In the genomic region with DNA sequence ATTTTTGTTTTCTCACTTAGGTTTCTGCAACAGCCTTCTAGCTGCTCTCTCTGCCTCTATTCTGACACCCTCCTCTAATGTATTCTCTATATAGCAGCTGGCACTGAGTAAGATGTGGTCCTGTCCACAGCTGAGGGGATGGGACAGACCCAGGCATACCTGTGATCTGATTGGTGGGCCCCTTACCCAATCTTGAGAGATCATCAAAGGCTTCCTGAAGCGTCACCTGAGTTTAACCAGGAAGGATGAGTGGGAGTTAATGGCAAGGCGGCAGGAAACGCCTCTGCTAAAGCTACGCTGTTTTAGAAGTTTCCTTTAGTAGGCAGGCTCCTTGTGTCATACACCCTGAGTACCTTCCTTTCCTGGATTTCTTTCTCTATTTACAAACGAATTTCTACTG, we compare ENCODE assay signal across 10 cellular contexts. TPM values are rescaled to one million over a fixed set of nuclear protein-coding genes. Genes with fewer than 3 reads are reported as not detected.
A peak's percentile ranks its signal among the peaks of the same experiment; 100 is the strongest.
DNase-seq lines count a peak whose midpoint lies in the region; ATAC-seq, FAIRE-seq and TF ChIP-seq lines count a peak whose summit lies in the region.
"Had no signal": no experiment of that assay in that cellular context is flagged by ENCODE, and none has a peak within 500 bp of the region (broad histone marks: within the 10 kb centered on the region; RNA-seq: fewer than 3 reads in every experiment).

No MANE protein-coding gene starts in this region.

- peak overlapping the region; percentile 89 for H3K4me2 ChIP-seq in GM12878 (ENCODE audit: control insufficient read depth, insufficient read depth)

- ATAC-seq in GM21576 (IDR thresholded peaks at IDR 0.05; ENCODE audit: unreplicated experiment) (peak; percentile 51), GM12878 (peak; percentile 51), pancreas (no peak), left lung (no peak)
- peak; percentile 98 to 99 for ATAC-seq in activated CD4-positive, CD25-positive, alpha-beta regulatory T cell treated with anti-CD3 and anti-CD28 coated beads, Interleukin-2, amount 50 U/mL, for 24 hours

- no peak for TF ChIP-seq EP300 in GM12878 (IDR thresholded peaks at IDR 0.05; ENCODE audit: borderline replicate concordance in 1 of 2, control insufficient read depth in 1 of 2, low read depth in 2 of 2, low read length in 2 of 2)

- SMC1A ChIA-PET in GM12878 (lab: Charles Lee; ENCODE audit: uncharacterized antibody, unreplicated experiment), result interaction anchor here (0.7 to 3.1 kb wide), 13 partner anchors 9 to 156 kb away, joined by 3 to 26 read pairs (median 4); no protein-coding TSS in a partner anchor

- WGBS in GM12878 (ENCODE audit: insufficient coverage, insufficient replicate concordance, low lambda C conversion rate, missing lambda C conversion rate), result 37% methylated on average over 5 of the region's 5 CpGs
- 78 to 82% methylated on average over 5 of the region's 5 CpGs for WGBS in pancreas, 2 donors

- H3K27me3 ChIP-seq in GM12878 (replicated peaks in 1 of 2; ENCODE audit: control insufficient read depth in 2 of 2, insufficient read depth in 2 of 2, low read length in 1 of 2), result no peaks in the 10 kb centered on the region
- no peaks in the 10 kb centered on the region for H3K27me3 ChIP-seq in pancreas
- H3K27me3 ChIP-seq in left lung, result no peaks in the 10 kb centered on the region

- RAD21 ChIA-PET in GM12878 (lab: Charles Lee; ENCODE audit: unreplicated experiment), result interaction anchor here (0.6 to 1.3 kb wide), 4 partner anchors 10 to 69 kb away, joined by 3 to 7 read pairs (median 6); no protein-coding TSS in a partner anchor

- TF ChIP-seq CTCF in GM12878 (IDR thresholded peaks at IDR 0.05 in 2 of 3, conservative IDR thresholded peaks at IDR 0.05 in 1 of 3; ENCODE audit: control insufficient read depth in 2 of 3, extremely low read depth in 1 of 3, insufficient read depth in 1 of 3, low read depth in 3 of 3, low read length in 3 of 3), result no peak
- no peak for TF ChIP-seq CTCF in pancreas (IDR thresholded peaks at IDR 0.05)
- TF ChIP-seq CTCF in left lung (IDR thresholded peaks at IDR 0.05), result no peak

- BruUV-seq in GM12878 (replicated peaks; lab: Mats Ljungman, UMichigan), result no TSS peak

- in situ Hi-C loops in GM12878 (cut with MboI), result no loop called here

- intact Hi-C loops in GM12878 (cut with micrococcal nuclease; ENCODE audit: unreplicated experiment) (no loop called here), pancreas (cut with DNase I) (no loop called here), left lung (cut with DNase I) (no loop called here)

- H3K4me3 ChIP-seq in GM12878 (peak overlapping the region; percentile 73), pancreas (no peak overlapping the region), left lung (no peak overlapping the region)
- H3K4me3 ChIP-seq: heart right ventricle had no signal

- peaks cover 20% of the 10 kb centered on the region for H3K4me1 ChIP-seq in GM12878 (ENCODE audit: control insufficient read depth, insufficient read depth, low read length)
- peaks cover 31 to 34% (median 33%) of the 10 kb centered on the region in 3 donors for H3K4me1 ChIP-seq in pancreas
- H3K4me1 ChIP-seq in left lung, result peaks cover 21 to 57% of the 10 kb centered on the region in 2 donors

- H3K79me2 ChIP-seq in GM12878 (ENCODE audit: control insufficient read depth, insufficient read depth, low read length), result peaks cover 44% of the 10 kb centered on the region

- no peak overlapping the region for H3K27ac ChIP-seq in GM12878 (ENCODE audit: control insufficient read depth, insufficient read depth)
- no peak overlapping the region for H3K27ac ChIP-seq in pancreas
- peak overlapping the region in 1 of 2 donors; percentile 69 for H3K27ac ChIP-seq in left lung

- no peaks in the 10 kb centered on the region for H4K20me1 ChIP-seq in GM12878 (ENCODE audit: control insufficient read depth, insufficient read depth)

- CTCF ChIA-PET in GM12878 (lab: Yijun Ruan, JAX), result interaction anchor here (0.6 to 2.5 kb wide), 6 partner anchors 8 to 1910 kb away, joined by 3 to 8 read pairs (median 4); no protein-coding TSS in a partner anchor

- H3K9me3 ChIP-seq in GM12878 (replicated peaks; ENCODE audit: control insufficient read depth, insufficient read depth, low read length), result no peaks in the 10 kb centered on the region
- no peaks in the 10 kb centered on the region for H3K9me3 ChIP-seq in pancreas
- no peaks in the 10 kb centered on the region for H3K9me3 ChIP-seq in left lung
- H3K9me3 ChIP-seq: heart right ventricle had no signal

- no peaks in the 10 kb centered on the region for H3K36me3 ChIP-seq in GM12878 (ENCODE audit: control insufficient read depth in 2 of 2, insufficient read depth in 2 of 2, low read length in 1 of 2)
- H3K36me3 ChIP-seq in pancreas, result no peaks in the 10 kb centered on the region
- no peaks in the 10 kb centered on the region for H3K36me3 ChIP-seq in left lung
- H3K36me3 ChIP-seq: heart right ventricle had no signal

- no peak overlapping the region for H3K9ac ChIP-seq in GM12878 (ENCODE audit: control insufficient read depth, insufficient read depth, low read length)

- DNase-seq in GM12878 (ENCODE audit: low read depth, low spot score) (no peak), pancreas (no peak), cerebellar cortex (ENCODE audit: low spot score) (no peak), NCI-H2081 (lab: John Stamatoyannopoulos, UW) (no peak), left lung (no peak)
- peak; percentile 64 to 81 for DNase-seq in stimulated activated CD8-positive, alpha-beta memory T cell treated with anti-CD3 and anti-CD28 coated beads, Interleukin-7, amount 100 ng/mL, for 4 hours (ENCODE audit: low read depth in 2 of 2)
- DNase-seq: heart right ventricle, NCI-H526 treated with DMSO at 0.1 percent for 48 hours had no signal

- FAIRE-seq in GM12878 (lab: Jason Lieb, UNC), result no peak
- FAIRE-seq in pancreas (lab: Jason Lieb, UNC), result no peak

- POLR2A ChIA-PET in GM12878 (lab: Charles Lee), result interaction anchor here (0.6 to 2.1 kb wide), 7 partner anchors 8 to 40 kb away, joined by 3 to 13 read pairs (median 4); no protein-coding TSS in a partner anchor

- TF ChIP-seq POLR2A in GM12878 (IDR thresholded peaks at IDR 0.05; ENCODE audit: low read depth, low read length), result no peak

- H2AFZ ChIP-seq in GM12878 (ENCODE audit: control insufficient read depth, low read depth, low read length), result no peak overlapping the region

- TF ChIP-seq RAD21 in GM12878 (IDR thresholded peaks at IDR 0.05; ENCODE audit: insufficient read depth, low read depth, low read length), result no peak

TF ChIP-seq in GM12878, 131 proteins besides CTCF, POLR2A, EP300 and RAD21 (continues in another document):
- TF ChIP-seq CREM (IDR thresholded peaks at IDR 0.05; ENCODE audit: low read depth) (peak; percentile 71; the same call in 1 of the 2 replicates), PAX8 (IDR thresholded peaks at IDR 0.05) (no peak), SIX5 (IDR thresholded peaks at IDR 0.05; ENCODE audit: low read depth, low read length, severe bottlenecking) (no peak), EGR1 (IDR thresholded peaks at IDR 0.05; ENCODE audit: borderline replicate concordance in 1 of 2, low read depth in 2 of 2, low read length in 2 of 2) (peak in 1 of 2 experiments; percentile 76; a peak in 1 of 3 replicates), TCF7 (IDR thresholded peaks at IDR 0.05; ENCODE audit: borderline replicate concordance) (0 out of 2 replicates have a peak, but pooled peaks have one; percentile 49), NFYA (IDR thresholded peaks at IDR 0.05; ENCODE audit: borderline replicate concordance, low read depth, low read length) (no peak), EED (IDR thresholded peaks at IDR 0.05; ENCODE audit: low read depth) (0 out of 2 replicates have a peak, but pooled peaks have one; percentile 23)

RNA-seq across cellular contexts. Expression of a gene that starts 5.7 kb away (rescaled TPM):
- total RNA-seq in GM12878 (2013; cell fraction: nucleolus; rRNA removed), result 80.8 and 86.7 TPM in 2 replicates
- 8.2 and 8.6 TPM in 2 replicates for total RNA-seq in GM12878 (2014; rRNA removed)
- total RNA-seq in GM12878 (2014; rRNA removed; fragmentation: Illumina TruSeq; extraction: Trizol), result 7.9 and 8.3 TPM in 2 replicates
- total RNA-seq in GM12878 (2021), result 23.8 and 25.9 TPM in 2 replicates
- 6.2 TPM for polyA plus RNA-seq in GM12878 (2011; ENCODE audit: low read depth)
- 10.0 and 11.2 TPM in 2 replicates for polyA plus RNA-seq in GM12878 (2011; rRNA removed)
- 7.3 and 8.3 TPM in 2 replicates for polyA plus RNA-seq in GM12878 (2011; cell fraction: cytosol; rRNA removed)
- 27.5 and 29.7 TPM in 2 replicates for polyA plus RNA-seq in GM12878 (2011; cell fraction: nucleus; rRNA removed)
- polyA plus RNA-seq in GM12878 (2012), result 11.7 and 11.9 TPM in 2 replicates
- 10.0 and 11.3 TPM in 2 replicates for polyA plus RNA-seq in GM12878 (2014; fragmentation: Illumina TruSeq; extraction: Trizol)
- under 1 TPM; 0.77 to 0.84 TPM for polyA plus RNA-seq in GM12878 (2014; fragmentation: Nextera tagmentation; extraction: Ambion mirVana)
- 10.5 and 10.6 TPM in 2 replicates for polyA plus RNA-seq in GM12878 (2014; rRNA removed)
- 1 to 10 TPM; 2.1 to 2.7 TPM for polyA plus RNA-seq in GM12878 (2016; fragmentation: Nextera tagmentation; extraction: Ambion mirVana)
- polyA minus RNA-seq in GM12878 (2011; rRNA and poly(A)+ RNA removed), result 14.6 and 21.8 TPM in 2 replicates
- polyA minus RNA-seq in GM12878 (2011; cell fraction: cytosol; rRNA and poly(A)+ RNA removed), result 10.1 and 12.2 TPM in 2 replicates
- polyA minus RNA-seq in GM12878 (2011; cell fraction: nucleus; rRNA and poly(A)+ RNA removed), result 15.4 and 28.9 TPM in 2 replicates
- 1 to 10 TPM; 4.1 to 8.6 (median 4.8) TPM for total RNA-seq in pancreas
- polyA plus RNA-seq in pancreas, result 1 to 10 TPM; 1.5 to 4.4 TPM
- 10 to 100 TPM; 16.6 to 32.1 TPM for total RNA-seq in left lung

RNA-seq across cellular contexts. Expression of a gene that starts 52.3 kb away (rescaled TPM):
- 26.2 and 27.7 TPM in 2 replicates for total RNA-seq in GM12878 (2013; cell fraction: nucleolus; rRNA removed)
- total RNA-seq in GM12878 (2014; rRNA removed) (64.4 and 68.4 TPM in 2 replicates), GM12878 (2014; rRNA removed; fragmentation: Illumina TruSeq; extraction: Trizol) (64.7 and 68.7 TPM in 2 replicates), GM12878 (2021) (69.2 and 74.2 TPM in 2 replicates), pancreas (10 to 100 TPM; 13.1 to 19.3 (median 15.2) TPM), left lung (10 to 100 TPM; 32.1 to 53.3 TPM)
- polyA plus RNA-seq in GM12878 (2011; ENCODE audit: low read depth), result 110 TPM
- polyA plus RNA-seq in GM12878 (2011; rRNA removed) (86.6 and 100 TPM in 2 replicates), GM12878 (2014; fragmentation: Illumina TruSeq; extraction: Trizol) (84.7 and 89.8 TPM in 2 replicates), GM12878 (2014; fragmentation: Nextera tagmentation; extraction: Ambion mirVana) (100 to 1,000 TPM; 175 to 234 TPM), GM12878 (2014; rRNA removed) (84.3 and 93.0 TPM in 2 replicates), GM12878 (2016; fragmentation: Nextera tagmentation; extraction: Ambion mirVana) (100 to 1,000 TPM; 147 to 156 TPM), pancreas (10 to 100 TPM; 30.6 to 47.0 TPM)
- 96.8 and 103 TPM in 2 replicates for polyA plus RNA-seq in GM12878 (2011; cell fraction: cytosol; rRNA removed)
- 55.5 and 77.9 TPM in 2 replicates for polyA plus RNA-seq in GM12878 (2011; cell fraction: nucleus; rRNA removed)
- 84.5 and 96.5 TPM in 2 replicates for polyA plus RNA-seq in GM12878 (2012)
- polyA minus RNA-seq in GM12878 (2011; rRNA and poly(A)+ RNA removed), result 20.6 and 38.0 TPM in 2 replicates
- polyA minus RNA-seq in GM12878 (2011; cell fraction: cytosol; rRNA and poly(A)+ RNA removed), result 8.4 and 14.6 TPM in 2 replicates
- polyA minus RNA-seq in GM12878 (2011; cell fraction: nucleus; rRNA and poly(A)+ RNA removed), result 16.9 and 26.9 TPM in 2 replicates

Comparison
In these comparisons a context has a peak if more than half of its experiments do, and no peak if none do; other contexts are left out.
1. ATAC-seq: peak in GM21576 (single experiment), activated CD4-positive, CD25-positive, alpha-beta regulatory T cell treated with anti-CD3 and anti-CD28 coated beads, Interleukin-2, amount 50 U/mL, for 24 hours (2 of 2) and GM12878 (single experiment); none in pancreas (0 of 4) and left lung (single experiment).
2. DNase-seq: peak in stimulated activated CD8-positive, alpha-beta memory T cell treated with anti-CD3 and anti-CD28 coated beads, Interleukin-7, amount 100 ng/mL, for 4 hours (2 of 2); none in GM12878 (single experiment), pancreas (0 of 6), cerebellar cortex (single experiment), NCI-H2081 (0 of 2) and left lung (0 of 2).